In the genomic region with DNA sequence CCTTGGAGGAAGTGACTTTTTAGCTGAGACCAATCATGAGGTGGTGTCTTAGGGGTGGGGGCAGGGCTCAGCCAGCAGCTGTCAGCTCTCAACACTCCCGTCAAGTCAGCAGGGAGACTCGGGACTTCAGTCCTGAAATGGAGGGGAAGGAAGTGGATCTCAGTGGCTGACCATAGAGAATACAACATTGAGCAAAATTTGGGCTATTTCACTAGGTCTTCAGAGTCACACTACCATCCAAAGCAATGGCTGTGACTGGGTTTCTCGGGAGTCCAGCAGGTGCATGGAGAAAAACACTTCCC, we compare ENCODE assay signal across 28 cellular contexts. TPM values are rescaled to one million over a fixed set of nuclear protein-coding genes. Genes with fewer than 3 reads are reported as not detected.
DNase-seq lines count a peak whose midpoint lies in the region; ATAC-seq lines count a peak whose summit lies in the region.
"Had no signal": no experiment of that assay in that cellular context is flagged by ENCODE, and none has a peak within 500 bp of the region (broad histone marks: within the 10 kb centered on the region; RNA-seq: fewer than 3 reads in every experiment).

No MANE protein-coding gene starts in this region.

- H3K27ac Mint-ChIP-seq in activated naive CD4-positive, alpha-beta T cell treated with anti-CD3 and anti-CD28 coated beads, Interleukin-2, amount 50 U/mL, for 24 hours: peak overlapping the region; percentile 78
- H3K27ac Mint-ChIP-seq in CD8-positive, alpha-beta memory T cell: peak overlapping the region in 7 of 8 donors; percentile 36 to 94 (median 54)
- H3K27ac Mint-ChIP-seq in activated T-helper 17 cell treated with anti-CD3 and anti-CD28 coated beads, Interleukin-2, amount 50 U/mL, for 72 hours: peak overlapping the region; percentile 87
- H3K27ac Mint-ChIP-seq: neural progenitor cell, progenitor cell of endocrine pancreas had no signal

- H3K27ac ChIP-seq in CD8-positive, alpha-beta memory T cell (ENCODE audit: low read depth, low read length): no peak overlapping the region
- H3K27ac ChIP-seq in right cardiac atrium (ENCODE audit: low read length): no peak overlapping the region
- H3K27ac ChIP-seq: body of pancreas, epithelial cell of prostate, neural progenitor cell, testis had no signal

- peaks cover 40% of the 10 kb centered on the region for H3K36me3 Mint-ChIP-seq in activated naive CD4-positive, alpha-beta T cell treated with anti-CD3 and anti-CD28 coated beads, Interleukin-2, amount 50 U/mL, for 24 hours
- peaks cover 7 to 62% (median 26%) of the 10 kb centered on the region in 3 donors for H3K36me3 Mint-ChIP-seq in CD8-positive, alpha-beta memory T cell
- H3K36me3 Mint-ChIP-seq in activated T-helper 17 cell treated with anti-CD3 and anti-CD28 coated beads, Interleukin-2, amount 50 U/mL, for 72 hours (ENCODE audit: low read depth): no peaks in the 10 kb centered on the region
- H3K36me3 Mint-ChIP-seq: neural progenitor cell had no signal

- no peak overlapping the region for H3K4me3 ChIP-seq in CD8-positive, alpha-beta memory T cell (ENCODE audit: low read length)
- H3K4me3 ChIP-seq in right cardiac atrium (ENCODE audit: low read length): no peak overlapping the region
- H3K4me3 ChIP-seq: body of pancreas, lung, neural progenitor cell, testis had no signal

- peaks cover 38% of the 10 kb centered on the region for H3K4me1 ChIP-seq in CD8-positive, alpha-beta memory T cell (ENCODE audit: insufficient read depth, low read length)
- H3K4me1 ChIP-seq in right cardiac atrium (ENCODE audit: control insufficient read depth, insufficient read depth, low read length): no peaks in the 10 kb centered on the region
- H3K4me1 ChIP-seq: body of pancreas, neural progenitor cell, testis had no signal

- no peaks in the 10 kb centered on the region for H3K36me3 ChIP-seq in CD8-positive, alpha-beta memory T cell (ENCODE audit: insufficient read depth, low read length)
- H3K36me3 ChIP-seq: neural progenitor cell had no signal

- H3K9me3 Mint-ChIP-seq in activated naive CD4-positive, alpha-beta T cell treated with anti-CD3 and anti-CD28 coated beads, Interleukin-2, amount 50 U/mL, for 24 hours: peaks cover 34% of the 10 kb centered on the region
- H3K9me3 Mint-ChIP-seq in CD8-positive, alpha-beta memory T cell: peaks cover 8 to 35% (median 23%) of the 10 kb centered on the region in 5 donors
- H3K9me3 Mint-ChIP-seq in activated T-helper 17 cell treated with anti-CD3 and anti-CD28 coated beads, Interleukin-2, amount 50 U/mL, for 72 hours: peaks cover 15% of the 10 kb centered on the region

- H3K27me3 ChIP-seq in CD8-positive, alpha-beta memory T cell (ENCODE audit: insufficient read depth, low read length, poor library complexity, severe bottlenecking): no peaks in the 10 kb centered on the region
- no peaks in the 10 kb centered on the region for H3K27me3 ChIP-seq in right cardiac atrium (ENCODE audit: control insufficient read depth, insufficient read depth)
- H3K27me3 ChIP-seq: body of pancreas, testis had no signal

- intact Hi-C loops in right cardiac atrium (cut with DNase I): no loop called here

- H3K27me3 Mint-ChIP-seq in activated naive CD4-positive, alpha-beta T cell treated with anti-CD3 and anti-CD28 coated beads, Interleukin-2, amount 50 U/mL, for 24 hours: no peaks in the 10 kb centered on the region
- H3K27me3 Mint-ChIP-seq in CD8-positive, alpha-beta memory T cell: no peaks in the 10 kb centered on the region
- no peaks in the 10 kb centered on the region for H3K27me3 Mint-ChIP-seq in activated T-helper 17 cell treated with anti-CD3 and anti-CD28 coated beads, Interleukin-2, amount 50 U/mL, for 72 hours
- H3K27me3 Mint-ChIP-seq: progenitor cell of endocrine pancreas had no signal

- peaks cover 74% of the 10 kb centered on the region for H3K4me1 Mint-ChIP-seq in activated naive CD4-positive, alpha-beta T cell treated with anti-CD3 and anti-CD28 coated beads, Interleukin-2, amount 50 U/mL, for 24 hours
- H3K4me1 Mint-ChIP-seq in CD8-positive, alpha-beta memory T cell: peaks cover 31 to 80% (median 79%) of the 10 kb centered on the region in 3 donors
- H3K4me1 Mint-ChIP-seq in activated T-helper 17 cell treated with anti-CD3 and anti-CD28 coated beads, Interleukin-2, amount 50 U/mL, for 72 hours: peaks cover 35% of the 10 kb centered on the region

- no peak for ATAC-seq in activated T-helper 17 cell treated with anti-CD3 and anti-CD28 coated beads, Interleukin-2, amount 50 U/mL, for 72 hours (replicated peaks)
- ATAC-seq in right cardiac atrium: peak; percentile 21 to 43
- ATAC-seq: body of pancreas, HCT116, PC-3 had no signal

- 44% methylated on average over 3 of the region's 3 CpGs for WGBS in right cardiac atrium

- POLR2A ChIA-PET in CD8-positive, alpha-beta memory T cell (lab: Charles Lee): interaction anchor here (0.6 to 0.9 kb wide), 3 partner anchors 12 to 26 kb away, joined by 3 read pairs; no protein-coding TSS in a partner anchor

- DNase-seq in activated naive CD4-positive, alpha-beta T cell treated with anti-CD3 and anti-CD28 coated beads, Interleukin-2, amount 50 U/mL, for 16 hours: no peak
- DNase-seq in CD8-positive, alpha-beta memory T cell: no peak
- no peak for DNase-seq in right cardiac atrium
- no peak for DNase-seq in cerebellum (ENCODE audit: low spot score)
- no peak for DNase-seq in stimulated activated CD4-positive, alpha-beta T cell treated with anti-CD3 and anti-CD28 coated beads, Interleukin-4, amount 100 ng/mL, for 1 hour
- DNase-seq in occipital lobe (lab: John Stamatoyannopoulos, UW): no peak
- DNase-seq: ACHN; activated CD4-positive, CD25-positive, alpha-beta regulatory T cell; activated T-cell treated with anti-CD3 and anti-CD28 coated beads, Interleukin-2, amount 50 U/mL, for 48 hours; body of pancreas; glutamatergic neuron; NCI-H1092 treated with DMSO at 0.1 percent for 48 hours; NCI-H187 treated with DMSO at 0.1 percent for 48 hours; NCI-H2171 treated with DMSO at 0.1 percent for 48 hours; NCI-H510A treated with DMSO at 0.1 percent for 48 hours; PC-3; SHP77; T1000; testis had no signal

- CTCF ChIA-PET in CD8-positive, alpha-beta memory T cell (lab: Charles Lee): interaction anchor here (1.0 to 1.3 kb wide), 4 partner anchors 8 to 66 kb away, joined by 3 to 4 read pairs (median 3); no protein-coding TSS in a partner anchor

- no peaks in the 10 kb centered on the region for H3K9me3 ChIP-seq in CD8-positive, alpha-beta memory T cell (ENCODE audit: low read length)
- H3K9me3 ChIP-seq in right cardiac atrium (ENCODE audit: control insufficient read depth, low read length): no peaks in the 10 kb centered on the region
- H3K9me3 ChIP-seq: body of pancreas, testis had no signal

- H3K4me3 Mint-ChIP-seq in activated naive CD4-positive, alpha-beta T cell treated with anti-CD3 and anti-CD28 coated beads, Interleukin-2, amount 50 U/mL, for 24 hours: peak overlapping the region; percentile 47
- H3K4me3 Mint-ChIP-seq in CD8-positive, alpha-beta memory T cell: peak overlapping the region in 5 of 7 donors; percentile 12 to 68 (median 32)
- peak overlapping the region; percentile 48 for H3K4me3 Mint-ChIP-seq in activated T-helper 17 cell treated with anti-CD3 and anti-CD28 coated beads, Interleukin-2, amount 50 U/mL, for 72 hours
- H3K4me3 Mint-ChIP-seq: neural progenitor cell had no signal

RNA-seq across cellular contexts. Expression of gene GIMAP6, which starts 16.9 kb away (rescaled TPM):
- total RNA-seq in CD8-positive, alpha-beta memory T cell: 10 to 100 TPM; 44.9 to 45.8 TPM
- 199 TPM for polyA plus RNA-seq in CD8-positive, alpha-beta memory T cell
- 10 to 100 TPM; 42.3 to 57.3 TPM for total RNA-seq in activated T-helper 17 cell treated with anti-CD3 and anti-CD28 coated beads, Interleukin-2, amount 50 U/mL, for 72 hours
- total RNA-seq in right cardiac atrium (10 to 100 TPM; 22.1 to 29.1 (median 22.9) TPM), cerebellum (4.5 TPM), occipital lobe (5.5 TPM)
- polyA plus RNA-seq in right cardiac atrium: 14.6 TPM
- total RNA-seq: HT-29, PC-3, progenitor cell of endocrine pancreas had no signal
- polyA plus RNA-seq: BJ had no signal

RNA-seq across cellular contexts. Expression of gene GIMAP2, which starts 36.5 kb away (rescaled TPM):
- total RNA-seq in CD8-positive, alpha-beta memory T cell: 10 to 100 TPM; 40.4 to 42.9 TPM
- 88.0 TPM for polyA plus RNA-seq in CD8-positive, alpha-beta memory T cell
- 10 to 100 TPM; 29.1 to 44.9 TPM for total RNA-seq in activated T-helper 17 cell treated with anti-CD3 and anti-CD28 coated beads, Interleukin-2, amount 50 U/mL, for 72 hours
- total RNA-seq in right cardiac atrium (1 to 10 TPM; 4.5 to 8.3 (median 6.5) TPM), cerebellum (3.1 TPM), occipital lobe (4.4 TPM)
- polyA plus RNA-seq in right cardiac atrium: 4.1 TPM
- total RNA-seq: HT-29, PC-3, progenitor cell of endocrine pancreas had no signal
